ENCODE assay signal across 9 cellular contexts in genomic region chr6:72740135-72740534, GRCh38.
A peak's percentile ranks its signal among the peaks of the same experiment; 100 is the strongest.
DNase-seq lines count a peak whose midpoint lies in the region; ATAC-seq, FAIRE-seq and TF ChIP-seq lines count a peak whose summit lies in the region.
"Had no signal": no experiment of that assay in that cellular context is flagged by ENCODE, and none has a peak within 500 bp of the region (broad histone marks: within the 10 kb centered on the region; RNA-seq: fewer than 3 reads in every experiment).

No MANE protein-coding gene starts in this region.

- TF ChIP-seq POLR2A in heart left ventricle (IDR thresholded peaks at IDR 0.05): no peak

- H3K27ac ChIP-seq in small intestine (ENCODE audit: low read depth in 1 of 2, low read length in 1 of 2) (no peak overlapping the region), heart left ventricle (no peak overlapping the region)
- H3K27ac ChIP-seq: SK-N-MC had no signal

- no peak for FAIRE-seq in small intestine (lab: Jason Lieb, UNC)

- 72 to 75% (median 75%) methylated on average over 2 of the region's 2 CpGs for WGBS in small intestine, 3 donors
- WGBS in heart left ventricle, 4 donors: 64 to 87% (median 76%) methylated on average over 2 of the region's 2 CpGs

- no peak for TF ChIP-seq CTCF in heart left ventricle (IDR thresholded peaks at IDR 0.05)

- H3K9me3 ChIP-seq in small intestine (ENCODE audit: control insufficient read depth, low read depth): no peaks in the 10 kb centered on the region
- H3K9me3 ChIP-seq in heart left ventricle: no peaks in the 10 kb centered on the region

- DNase-seq in iris pigment epithelial cell (ENCODE audit: low read depth) (peak; percentile 4), small intestine (no peak), HT-29 (ENCODE audit: low spot score) (no peak), heart left ventricle (no peak)
- DNase-seq: activated naive CD8-positive, alpha-beta T cell treated with anti-CD3 and anti-CD28 coated beads, Interleukin-2, amount 10 ng/mL, durations not matched to agents 7 days and 5 days had no signal

- H3K36me3 ChIP-seq in small intestine (ENCODE audit: control insufficient read depth in 2 of 2, insufficient read depth in 2 of 2, low read length in 2 of 2) (no peaks in the 10 kb centered on the region), heart left ventricle (no peaks in the 10 kb centered on the region)

- no peaks in the 10 kb centered on the region for H3K27me3 ChIP-seq in small intestine (ENCODE audit: control insufficient read depth in 2 of 2, insufficient read depth in 2 of 2, low read length in 2 of 2)
- no peaks in the 10 kb centered on the region for H3K27me3 ChIP-seq in heart left ventricle

- peak; percentile 81 for ATAC-seq in GM18858 (IDR thresholded peaks at IDR 0.05; ENCODE audit: unreplicated experiment)
- ATAC-seq in GM21423 (IDR thresholded peaks at IDR 0.05; ENCODE audit: unreplicated experiment): peak; percentile 81
- peak; percentile 87 for ATAC-seq in HG03159 (IDR thresholded peaks at IDR 0.05; ENCODE audit: unreplicated experiment)
- ATAC-seq in heart left ventricle: no peak

- H3K4me1 ChIP-seq in small intestine (ENCODE audit: control insufficient read depth in 2 of 2, insufficient read depth in 1 of 2, low read depth in 1 of 2, low read length in 1 of 2): no peaks in the 10 kb centered on the region
- H3K4me1 ChIP-seq in heart left ventricle: no peaks in the 10 kb centered on the region

- H3K4me3 ChIP-seq in small intestine (ENCODE audit: low read depth in 1 of 2, low read length in 2 of 2) (no peak overlapping the region), heart left ventricle (no peak overlapping the region)
- H3K4me3 ChIP-seq: SK-N-MC had no signal

- intact Hi-C loops in heart left ventricle (cut with DNase I): no loop called here

Comparison
In these comparisons a context has a peak if more than half of its experiments do, and no peak if none do; other contexts are left out.
1. ATAC-seq: peak in GM18858 (single experiment), GM21423 (single experiment) and HG03159 (single experiment); none in heart left ventricle (0 of 4).